14 cellular contexts compared by ENCODE assay signal in the genomic region with DNA sequence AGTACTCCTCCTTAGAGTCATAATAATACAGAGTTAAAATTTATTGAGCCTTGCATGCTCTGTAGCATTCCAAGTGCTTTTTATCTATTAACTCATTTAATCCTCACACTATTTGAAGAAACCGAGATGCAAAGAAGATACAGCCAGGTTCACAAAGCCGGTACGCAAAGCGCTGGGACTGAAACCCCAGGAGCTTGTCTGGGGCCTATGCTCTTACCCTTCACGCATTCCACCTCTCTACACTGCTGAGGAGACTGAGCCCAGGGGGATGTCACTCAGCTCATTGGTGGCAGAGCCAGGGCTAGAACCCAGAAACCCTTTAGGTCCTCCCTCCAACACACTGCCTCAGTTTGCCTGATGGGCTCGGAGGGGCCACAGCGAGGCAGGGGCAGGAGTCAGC.
"Had no signal": no experiment of that assay in that cellular context is flagged by ENCODE, and none has a peak within 500 bp of the region (broad histone marks: within the 10 kb centered on the region; RNA-seq: fewer than 3 reads in every experiment).

No MANE protein-coding gene starts in this region.

- H3K27ac ChIP-seq: testis had no signal

- H3K36me3 ChIP-seq: prostate gland, sigmoid colon had no signal

- H3K9me3 ChIP-seq: prostate gland, sigmoid colon, testis had no signal

- H3K4me1 ChIP-seq: testis had no signal

- H3K4me3 Mint-ChIP-seq: activated CD4-positive, alpha-beta T cell treated with anti-CD3 and anti-CD28 coated beads for 36 hours; activated CD8-positive, alpha-beta T cell treated with anti-CD3 and anti-CD28 coated beads for 36 hours; naive thymus-derived CD4-positive, alpha-beta T cell; stimulated activated naive CD8-positive, alpha-beta T cell treated with anti-CD3 and anti-CD28 coated beads, Interleukin-15, Interleukin-2, amounts not matched to agents 100 ng/mL and 50 ng/mL, for 24 hours had no signal

- H3K27me3 ChIP-seq: sigmoid colon, testis had no signal

- ATAC-seq: activated CD4-positive, alpha-beta T cell treated with anti-CD3 and anti-CD28 coated beads for 36 hours; naive thymus-derived CD4-positive, alpha-beta T cell had no signal

- H3K4me3 ChIP-seq: dorsolateral prefrontal cortex, prostate gland, sigmoid colon, testis had no signal

- H3K27ac Mint-ChIP-seq: activated CD4-positive, alpha-beta T cell treated with anti-CD3 and anti-CD28 coated beads for 36 hours; activated CD8-positive, alpha-beta T cell treated with anti-CD3 and anti-CD28 coated beads for 36 hours; stimulated activated naive CD8-positive, alpha-beta T cell treated with anti-CD3 and anti-CD28 coated beads, Interleukin-15, Interleukin-2, amounts not matched to agents 100 ng/mL and 50 ng/mL, for 24 hours had no signal

- H3K9me3 Mint-ChIP-seq: activated CD8-positive, alpha-beta T cell treated with anti-CD3 and anti-CD28 coated beads for 36 hours; naive thymus-derived CD4-positive, alpha-beta T cell; stimulated activated naive CD8-positive, alpha-beta T cell treated with anti-CD3 and anti-CD28 coated beads, Interleukin-15, Interleukin-2, amounts not matched to agents 100 ng/mL and 50 ng/mL, for 24 hours had no signal

- H3K36me3 Mint-ChIP-seq: naive thymus-derived CD4-positive, alpha-beta T cell had no signal

- DNase-seq: activated CD4-positive, alpha-beta T cell treated with anti-CD3 and anti-CD28 coated beads for 36 hours; activated CD8-positive, alpha-beta memory T cell treated with anti-CD3 and anti-CD28 coated beads, Interleukin-2, amount 50 U/mL, for 48 hours; activated CD8-positive, alpha-beta T cell treated with anti-CD3 and anti-CD28 coated beads for 36 hours; activated naive CD4-positive, alpha-beta T cell; dorsolateral prefrontal cortex; naive thymus-derived CD4-positive, alpha-beta T cell; nucleus accumbens; stimulated activated CD4-positive, alpha-beta T cell treated with anti-CD3 and anti-CD28 coated beads, Interleukin-4, amount 100 ng/mL, for 1 hour; stimulated activated CD8-positive, alpha-beta memory T cell treated with anti-CD3 and anti-CD28 coated beads, Interleukin-4, amount 100 ng/mL, for 48 hours; T-helper 9 cell; testis had no signal
